1 cellular context compared by ENCODE assay signal in genomic region chr19:40610396-40611064, GRCh38.
TF ChIP-seq lines count a peak whose summit lies in the region.

No MANE protein-coding gene starts in this region.

TF ChIP-seq in Ishikawa, 13 proteins besides CTCF, POLR2A, EP300 and RAD21 (continued from another document):
- peak; percentile 36; the same call in 1 of the 2 replicates for TF ChIP-seq MAX (IDR thresholded peaks at IDR 0.05)
